8 cellular contexts compared by ENCODE assay signal in genomic region chr1:248862695-248863010, GRCh38. TPM values are rescaled to one million over a fixed set of nuclear protein-coding genes. Genes with fewer than 3 reads are reported as not detected.
A peak's percentile ranks its signal among the peaks of the same experiment; 100 is the strongest.
DNase-seq lines count a peak whose midpoint lies in the region; ATAC-seq and TF ChIP-seq lines count a peak whose summit lies in the region.

No MANE protein-coding gene starts in this region.

- TF ChIP-seq CTCF in AG10803 (conservative IDR thresholded peaks at IDR 0.05; ENCODE audit: low read length) (no peak), chondrocyte (IDR thresholded peaks at IDR 0.05) (no peak), neural crest cell (conservative IDR thresholded peaks at IDR 0.05) (no peak)

- peak overlapping the region; percentile 13 for H3K9ac ChIP-seq in HUES6 (ENCODE audit: low read length)

- peaks cover 43% of the 10 kb centered on the region for H3K27me3 ChIP-seq in HUES6 (ENCODE audit: control insufficient read depth, insufficient read depth, low read length)

- H3K27ac Mint-ChIP-seq in chondrocyte (ENCODE audit: unreplicated experiment) (peak overlapping the region; percentile 15), neural crest cell (ENCODE audit: unreplicated experiment) (no peak overlapping the region)

- DNase-seq in AG10803 (ENCODE audit: low read depth) (no peak), chondrocyte (ENCODE audit: low spot score) (no peak), neural crest cell (ENCODE audit: low read depth, low spot score) (no peak), NCI-H187 treated with DMSO at 0.1 percent for 48 hours (lab: John Stamatoyannopoulos, UW) (no peak)
- DNase-seq in activated CD4-positive, alpha-beta T cell treated with anti-CD3 and anti-CD28 coated beads, Interleukin-2, amount 50 U/mL, for 4 hours, result no peak

- H3K9me3 ChIP-seq in HUES6 (ENCODE audit: control insufficient read depth, insufficient read depth, low read depth, low read length), result no peaks in the 10 kb centered on the region

- no peak overlapping the region for H3K27ac ChIP-seq in HUES6 (ENCODE audit: low read depth, low read length)

- H3K4me3 Mint-ChIP-seq in chondrocyte (ENCODE audit: unreplicated experiment) (peak overlapping the region; percentile 77), neural crest cell (peak overlapping the region; percentile 86)

- ATAC-seq in GM19455 (IDR thresholded peaks at IDR 0.05; ENCODE audit: unreplicated experiment) (peak; percentile 13), HG03571 (IDR thresholded peaks at IDR 0.05; ENCODE audit: unreplicated experiment) (no peak)

- H3K4me1 Mint-ChIP-seq in chondrocyte (ENCODE audit: low read depth) (peaks cover 34% of the 10 kb centered on the region), neural crest cell (peaks cover 31% of the 10 kb centered on the region)

- H3K36me3 ChIP-seq in HUES6 (ENCODE audit: control insufficient read depth, insufficient read depth, low read length), result no peaks in the 10 kb centered on the region

- H3K4me1 ChIP-seq in HUES6 (ENCODE audit: control insufficient read depth, insufficient read depth, low read length), result peaks cover 22% of the 10 kb centered on the region

- H3K4me3 ChIP-seq in AG10803 (ENCODE audit: low read length) (peak overlapping the region; percentile 70), HUES6 (ENCODE audit: low read depth, low read length) (peak overlapping the region; percentile 92)

- no peaks in the 10 kb centered on the region for H3K9me3 Mint-ChIP-seq in chondrocyte (ENCODE audit: low read depth)
- H3K9me3 Mint-ChIP-seq in neural crest cell, result no peaks in the 10 kb centered on the region

- H3K36me3 Mint-ChIP-seq in chondrocyte (ENCODE audit: low read depth) (no peaks in the 10 kb centered on the region), neural crest cell (ENCODE audit: low read depth) (no peaks in the 10 kb centered on the region)

- no peaks in the 10 kb centered on the region for H3K27me3 Mint-ChIP-seq in chondrocyte (ENCODE audit: low read depth)
- peaks cover 43% of the 10 kb centered on the region for H3K27me3 Mint-ChIP-seq in neural crest cell (ENCODE audit: low read depth)

RNA-seq across cellular contexts. Expression of gene ZNF692, which starts 3.8 kb away (rescaled TPM):
- total RNA-seq in chondrocyte (20.7 to 36.4 TPM (median 21.6 TPM) in 3 replicates), neural crest cell (72.5 and 72.8 TPM in 2 replicates)

RNA-seq across cellular contexts. Expression of gene ZNF672, which starts 24.6 kb away (rescaled TPM):
- total RNA-seq in chondrocyte (17.1 to 20.2 TPM (median 19.8 TPM) in 3 replicates), neural crest cell (44.4 and 46.8 TPM in 2 replicates)

RNA-seq across cellular contexts. Expression of gene SH3BP5L, which starts 36.9 kb away (rescaled TPM):
- 30.1 to 33.9 TPM (median 30.8 TPM) in 3 replicates for total RNA-seq in chondrocyte
- 26.9 and 28.9 TPM in 2 replicates for total RNA-seq in neural crest cell

RNA-seq across cellular contexts. Expression of gene PGBD2, which starts 43.4 kb away (rescaled TPM):
- total RNA-seq in chondrocyte (5.2 to 6.0 TPM (median 5.8 TPM) in 3 replicates), neural crest cell (9.7 and 10.8 TPM in 2 replicates)
